Comparison of ENCODE assay signal across 1 cellular context in the genomic region with DNA sequence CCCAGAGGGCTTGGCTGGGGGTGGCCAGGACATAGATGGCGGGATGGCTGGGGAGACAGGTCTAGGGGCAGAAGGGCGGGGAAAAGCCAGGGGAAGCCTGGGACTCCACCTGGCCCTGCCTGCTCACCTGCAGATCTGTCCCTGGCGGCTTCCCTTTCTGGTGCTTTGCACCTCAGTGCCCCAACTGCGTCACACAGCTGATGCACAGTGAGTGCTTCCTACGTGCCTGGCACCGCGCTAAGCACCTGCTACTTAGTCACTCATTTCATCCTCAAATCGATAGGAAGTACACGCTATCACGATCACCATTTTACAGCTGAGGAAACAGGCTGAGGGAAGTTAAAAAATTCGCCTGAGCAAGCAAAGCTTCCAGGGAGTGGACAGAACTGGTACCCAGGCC.
TF ChIP-seq lines count a peak whose summit lies in the region.

No MANE protein-coding gene starts in this region.

TF ChIP-seq in WTC11, 78 proteins besides CTCF, POLR2A, EP300 and RAD21 (continued from another document):
- TF ChIP-seq, protein P1, sequence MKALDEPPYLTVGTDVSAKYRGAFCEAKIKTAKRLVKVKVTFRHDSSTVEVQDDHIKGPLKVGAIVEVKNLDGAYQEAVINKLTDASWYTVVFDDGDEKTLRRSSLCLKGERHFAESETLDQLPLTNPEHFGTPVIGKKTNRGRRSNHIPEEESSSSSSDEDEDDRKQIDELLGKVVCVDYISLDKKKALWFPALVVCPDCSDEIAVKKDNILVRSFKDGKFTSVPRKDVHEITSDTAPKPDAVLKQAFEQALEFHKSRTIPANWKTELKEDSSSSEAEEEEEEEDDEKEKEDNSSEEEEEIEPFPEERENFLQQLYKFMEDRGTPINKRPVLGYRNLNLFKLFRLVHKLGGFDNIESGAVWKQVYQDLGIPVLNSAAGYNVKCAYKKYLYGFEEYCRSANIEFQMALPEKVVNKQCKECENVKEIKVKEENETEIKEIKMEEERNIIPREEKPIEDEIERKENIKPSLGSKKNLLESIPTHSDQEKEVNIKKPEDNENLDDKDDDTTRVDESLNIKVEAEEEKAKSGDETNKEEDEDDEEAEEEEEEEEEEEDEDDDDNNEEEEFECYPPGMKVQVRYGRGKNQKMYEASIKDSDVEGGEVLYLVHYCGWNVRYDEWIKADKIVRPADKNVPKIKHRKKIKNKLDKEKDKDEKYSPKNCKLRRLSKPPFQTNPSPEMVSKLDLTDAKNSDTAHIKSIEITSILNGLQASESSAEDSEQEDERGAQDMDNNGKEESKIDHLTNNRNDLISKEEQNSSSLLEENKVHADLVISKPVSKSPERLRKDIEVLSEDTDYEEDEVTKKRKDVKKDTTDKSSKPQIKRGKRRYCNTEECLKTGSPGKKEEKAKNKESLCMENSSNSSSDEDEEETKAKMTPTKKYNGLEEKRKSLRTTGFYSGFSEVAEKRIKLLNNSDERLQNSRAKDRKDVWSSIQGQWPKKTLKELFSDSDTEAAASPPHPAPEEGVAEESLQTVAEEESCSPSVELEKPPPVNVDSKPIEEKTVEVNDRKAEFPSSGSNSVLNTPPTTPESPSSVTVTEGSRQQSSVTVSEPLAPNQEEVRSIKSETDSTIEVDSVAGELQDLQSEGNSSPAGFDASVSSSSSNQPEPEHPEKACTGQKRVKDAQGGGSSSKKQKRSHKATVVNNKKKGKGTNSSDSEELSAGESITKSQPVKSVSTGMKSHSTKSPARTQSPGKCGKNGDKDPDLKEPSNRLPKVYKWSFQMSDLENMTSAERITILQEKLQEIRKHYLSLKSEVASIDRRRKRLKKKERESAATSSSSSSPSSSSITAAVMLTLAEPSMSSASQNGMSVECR (CRISPR knock-in tag; IDR thresholded peaks at IDR 0.05; ENCODE audit: borderline replicate concordance), result no peak
- no peak for TF ChIP-seq ZNF219 (CRISPR knock-in tag; IDR thresholded peaks at IDR 0.05; ENCODE audit: borderline replicate concordance)
- no peak for TF ChIP-seq ZNF263 (CRISPR knock-in tag; IDR thresholded peaks at IDR 0.05; ENCODE audit: low read depth)
- no peak for TF ChIP-seq NFATC4 (CRISPR knock-in tag; IDR thresholded peaks at IDR 0.05)
